ENCODE assay signal across 18 cellular contexts in genomic region chr18:79317718-79318117, GRCh38.
A peak's percentile ranks its signal among the peaks of the same experiment; 100 is the strongest.
DNase-seq lines count a peak whose midpoint lies in the region; ATAC-seq and TF ChIP-seq lines count a peak whose summit lies in the region.
"Had no signal": no experiment of that assay in that cellular context is flagged by ENCODE, and none has a peak within 500 bp of the region (broad histone marks: within the 10 kb centered on the region; RNA-seq: fewer than 3 reads in every experiment).

No MANE protein-coding gene starts in this region.

- no peak overlapping the region for H3K4ac ChIP-seq in H9 (ENCODE audit: low read depth, low read length)

- peaks cover 5 to 10% of the 10 kb centered on the region in 2 experiments for H3K4me1 Mint-ChIP-seq in H9
- H3K4me1 Mint-ChIP-seq: B cell had no signal

- in situ Hi-C loops in astrocyte of the cerebellum (cut with HindIII; ENCODE audit: low sequenced_read_pairs): no loop called here

- peak overlapping the region in 1 of 3 experiments; percentile 49; a peak in 1 of 7 replicates for H3K27ac Mint-ChIP-seq in H9
- H3K27ac Mint-ChIP-seq: B cell had no signal

- no peak overlapping the region for H2BK12ac ChIP-seq in H9 (ENCODE audit: insufficient read length, low read depth, low read length)

- H3K27me3 Mint-ChIP-seq in H9 (ENCODE audit: low read depth): no peaks in the 10 kb centered on the region
- H3K27me3 Mint-ChIP-seq: activated T-cell treated with anti-CD3 and anti-CD28 coated beads, Interleukin-2, amount 50 U/mL, for 24 hours; B cell had no signal

- H3K9ac ChIP-seq in BLaER1: no peak overlapping the region
- H3K9ac ChIP-seq in H9 (ENCODE audit: extremely low read depth, insufficient read length, low read length): no peak overlapping the region

- H3K36me3 Mint-ChIP-seq in H9 (ENCODE audit: insufficient read depth in 1 of 3, low read depth in 3 of 3): peaks cover 9 to 10% (median 10%) of the 10 kb centered on the region in 3 experiments; a peak in 6 of 7 replicates

- H3K79me1 ChIP-seq in H9 (ENCODE audit: insufficient read depth, low read depth, low read length, poor library complexity, severe bottlenecking): no peaks in the 10 kb centered on the region

- no peak overlapping the region for H2BK15ac ChIP-seq in H9 (ENCODE audit: low read depth, low read length)

- peak overlapping the region; percentile 37 for H3K4me2 ChIP-seq in BLaER1
- no peak overlapping the region for H3K4me2 ChIP-seq in H9 (ENCODE audit: insufficient read depth, insufficient read length, low read length)
- H3K4me2 ChIP-seq: PC-9 had no signal

- no peak overlapping the region for H2BK120ac ChIP-seq in H9 (ENCODE audit: low read depth, low read length, poor library complexity, severe bottlenecking)

- H3K4me1 ChIP-seq in BLaER1 (peaks cover 32% of the 10 kb centered on the region), H9 (ENCODE audit: insufficient read depth, low read length) (no peaks in the 10 kb centered on the region), esophagus muscularis mucosa (no peaks in the 10 kb centered on the region)
- H3K4me1 ChIP-seq: heart right ventricle, right lobe of liver had no signal

- no peak overlapping the region for H4K91ac ChIP-seq in H9 (ENCODE audit: insufficient read length, low read depth, low read length)

- no peak overlapping the region for H3K23ac ChIP-seq in H9 (ENCODE audit: insufficient read length, low read depth, low read length)

- H3K9me3 ChIP-seq in BLaER1: 0 out of 2 replicates have a peak, but pooled peaks cover 5% of the 10 kb centered on the region
- H3K9me3 ChIP-seq in H9 (ENCODE audit: control insufficient read depth, low read depth, low read length): peaks cover 3% of the 10 kb centered on the region
- no peaks in the 10 kb centered on the region for H3K9me3 ChIP-seq in esophagus muscularis mucosa
- H3K9me3 ChIP-seq: right lobe of liver had no signal

- no peak overlapping the region for H3K18ac ChIP-seq in H9 (ENCODE audit: insufficient read length, low read depth, low read length)

- H4K5ac ChIP-seq in H9 (ENCODE audit: insufficient read length, low read depth, low read length): no peak overlapping the region

- no peaks in the 10 kb centered on the region for H3K23me2 ChIP-seq in H9 (ENCODE audit: insufficient read length, low read depth, low read length, poor library complexity, severe bottlenecking)

- ATAC-seq in GM18502 (IDR thresholded peaks at IDR 0.05; ENCODE audit: poor library complexity, unreplicated experiment) (no peak), GM18498 (IDR thresholded peaks at IDR 0.05; ENCODE audit: unreplicated experiment) (no peak)
- ATAC-seq: heart right ventricle; left ventricle myocardium superior; stimulated activated naive CD8-positive, alpha-beta T cell treated with anti-CD3 and anti-CD28 coated beads, Interleukin-15, Interleukin-2, amounts not matched to agents 100 U/mL and 50 U/mL, for 24 hours had no signal

- H3T11ph ChIP-seq in H9 (ENCODE audit: low read length): no peak overlapping the region

- no peak overlapping the region for H2BK20ac ChIP-seq in H9 (ENCODE audit: low read depth, low read length, poor library complexity, severe bottlenecking)

- H3K9me3 Mint-ChIP-seq in H9: peaks cover 2 to 6% of the 10 kb centered on the region in 2 experiments; a peak in 3 of 5 replicates

- peaks cover 24% of the 10 kb centered on the region for H3K36me3 ChIP-seq in BLaER1
- peaks cover 5 to 41% (median 11%) of the 10 kb centered on the region in 4 donors for H3K36me3 ChIP-seq in esophagus muscularis mucosa

- H3K56ac ChIP-seq in H9 (ENCODE audit: insufficient read length, low read depth, low read length): no peak overlapping the region

- WGBS in H9 (ENCODE audit: extremely low coverage, insufficient read length, low lambda C conversion rate): no CpG with 5 or more reads among the region's 3 CpGs
- WGBS in esophagus muscularis mucosa: 99% methylated on average over 3 of the region's 3 CpGs

- DNase-seq in H9 (no peak), astrocyte of the cerebellum (ENCODE audit: low read depth) (no peak), iris pigment epithelial cell (ENCODE audit: low read depth) (peak; percentile 5), esophagus muscularis mucosa (ENCODE audit: extremely low spot score) (no peak), occipital lobe (lab: John Stamatoyannopoulos, UW) (no peak)
- DNase-seq: activated T-cell treated with anti-CD3 and anti-CD28 coated beads, Interleukin-2, amount 50 U/mL, for 24 hours; aorta; heart right ventricle; left ventricle myocardium superior; MV-4-11; PC-9; right lobe of liver; stimulated activated CD4-positive, alpha-beta T cell treated with anti-CD3 and anti-CD28 coated beads, Interleukin-4, amount 100 ng/mL, for 4 hours; stimulated activated naive CD8-positive, alpha-beta T cell treated with anti-CD3 and anti-CD28 coated beads, Interleukin-15, Interleukin-2, amounts not matched to agents 100 U/mL and 50 U/mL, for 24 hours had no signal

- no peaks in the 10 kb centered on the region for H3K79me2 ChIP-seq in H9 (ENCODE audit: insufficient read depth, low read length)

- no peaks in the 10 kb centered on the region for H3K27me3 ChIP-seq in BLaER1
- no peaks in the 10 kb centered on the region for H3K27me3 ChIP-seq in H9 (ENCODE audit: insufficient read depth, low read length)
- H3K27me3 ChIP-seq in esophagus muscularis mucosa: no peaks in the 10 kb centered on the region
- H3K27me3 ChIP-seq: heart right ventricle, right lobe of liver had no signal

- H2BK5ac ChIP-seq in H9 (ENCODE audit: insufficient read length, low read length): no peak overlapping the region

- no peak for TF ChIP-seq POLR2A in esophagus muscularis mucosa (IDR thresholded peaks at IDR 0.05; ENCODE audit: low read depth)

- intact Hi-C loops in esophagus muscularis mucosa (cut with DNase I): no loop called here

- no peak overlapping the region for H3K4me3 Mint-ChIP-seq in H9
- H3K4me3 Mint-ChIP-seq: activated T-cell treated with anti-CD3 and anti-CD28 coated beads, Interleukin-2, amount 50 U/mL, for 24 hours; B cell had no signal

- peaks cover 34% of the 10 kb centered on the region for H4K20me1 ChIP-seq in BLaER1
- H4K20me1 ChIP-seq in H9 (ENCODE audit: control insufficient read depth, insufficient read depth, insufficient read length): no peaks in the 10 kb centered on the region

- no peak overlapping the region for H2AFZ ChIP-seq in H9 (ENCODE audit: low read length)
- H2AFZ ChIP-seq: PC-9 had no signal

- no peak overlapping the region for H2AK5ac ChIP-seq in H9 (ENCODE audit: insufficient read length, low read length)

- H4K8ac ChIP-seq in H9 (replicated peaks; ENCODE audit: insufficient read length, low read depth, low read length): no peak overlapping the region

- H3K14ac ChIP-seq in H9 (ENCODE audit: insufficient read depth, low read length): no peak overlapping the region

- TF ChIP-seq EP300 in esophagus muscularis mucosa (IDR thresholded peaks at IDR 0.05): no peak

- TF ChIP-seq CTCF in H9 (conservative IDR thresholded peaks at IDR 0.05): peak; percentile 35; the same call in 2 of the 3 replicates
- TF ChIP-seq CTCF in astrocyte of the cerebellum (IDR thresholded peaks at IDR 0.05; ENCODE audit: low read depth, low read length, missing control alignments): peak; percentile 39
- no peak for TF ChIP-seq CTCF in esophagus muscularis mucosa (IDR thresholded peaks at IDR 0.05)

- H3K4me3 ChIP-seq in BLaER1: no peak overlapping the region
- no peak overlapping the region for H3K4me3 ChIP-seq in astrocyte of the cerebellum (ENCODE audit: low read depth, low read length)
- no peak overlapping the region for H3K4me3 ChIP-seq in esophagus muscularis mucosa
- H3K4me3 ChIP-seq: heart right ventricle, PC-9, right lobe of liver had no signal

- no peak overlapping the region for H3K27ac ChIP-seq in BLaER1
- no peak overlapping the region for H3K27ac ChIP-seq in H9 (ENCODE audit: insufficient read length, low read depth, low read length)
- H3K27ac ChIP-seq in esophagus muscularis mucosa (replicated peaks in 1 of 4): no peak overlapping the region
- H3K27ac ChIP-seq: heart right ventricle, PC-9, right lobe of liver had no signal

Comparison
In these comparisons a context has a peak if more than half of its experiments do, and no peak if none do; other contexts are left out.
1. CTCF ChIP-seq: peak in H9 (single experiment) and astrocyte of the cerebellum (single experiment); none in esophagus muscularis mucosa (0 of 3).